In the genomic region with DNA sequence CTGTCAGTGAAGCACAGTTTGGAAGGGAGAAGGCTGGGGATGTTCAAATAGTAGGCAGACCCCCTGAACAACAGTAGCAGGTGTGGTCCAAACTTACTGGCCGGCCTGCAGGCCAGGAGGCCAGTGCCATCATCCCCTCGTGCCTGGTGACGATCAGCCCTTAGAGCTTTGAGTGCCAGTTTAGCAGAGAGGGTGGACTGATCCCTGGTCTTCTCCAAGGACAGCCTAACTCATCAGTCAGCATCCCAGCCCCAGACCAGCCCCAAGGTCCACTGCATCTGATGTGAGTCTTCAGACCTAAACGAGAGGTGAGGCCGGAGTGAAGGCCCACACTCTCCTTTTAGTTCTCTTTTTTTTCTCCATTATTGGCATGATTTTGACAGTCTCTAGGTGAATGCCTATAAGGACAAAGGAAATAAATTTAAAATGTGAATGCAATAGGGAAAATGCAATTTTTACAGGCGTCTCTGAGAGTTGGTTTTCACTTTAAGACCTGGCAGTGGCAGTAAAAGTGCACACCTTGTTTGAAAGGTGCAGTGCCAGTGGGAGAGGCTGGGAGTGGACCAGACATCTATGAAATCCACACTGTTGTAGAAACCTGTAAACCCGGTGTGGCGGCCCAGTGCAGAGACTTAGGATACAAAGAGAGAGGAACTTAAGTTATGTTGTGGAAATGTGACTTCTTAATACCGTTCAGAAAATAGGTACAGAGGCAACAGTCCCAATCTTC, we compare ENCODE assay signal across 15 cellular contexts.
"Had no signal": no experiment of that assay in that cellular context is flagged by ENCODE, and none has a peak within 500 bp of the region (broad histone marks: within the 10 kb centered on the region; RNA-seq: fewer than 3 reads in every experiment).

No MANE protein-coding gene starts in this region.

- H3K9me3 Mint-ChIP-seq: activated T-cell treated with anti-CD3 and anti-CD28 coated beads, Interleukin-2, amount 50 U/mL, for 24 hours had no signal

- H3K36me3 Mint-ChIP-seq: activated CD8-positive, alpha-beta memory T cell treated with anti-CD3 and anti-CD28 coated beads, Interleukin-2, amount 10 ng/mL, durations not matched to agents 7 days and 5 days had no signal

- H3K27ac Mint-ChIP-seq: activated CD8-positive, alpha-beta memory T cell treated with anti-CD3 and anti-CD28 coated beads, Interleukin-2, amount 10 ng/mL, durations not matched to agents 7 days and 5 days; activated T-cell treated with anti-CD3 and anti-CD28 coated beads, Interleukin-2, amount 50 U/mL, for 24 hours had no signal

- H3K4me3 ChIP-seq: cardiac muscle cell, right lobe of liver had no signal

- FAIRE-seq: astrocyte, endothelial cell of umbilical vein had no signal

- ATAC-seq: activated CD8-positive, alpha-beta memory T cell treated with anti-CD3 and anti-CD28 coated beads, Interleukin-2, amount 10 ng/mL, durations not matched to agents 7 days and 5 days; left lobe of liver had no signal

- H3K9me3 ChIP-seq: right lobe of liver had no signal

- H3K4me3 Mint-ChIP-seq: activated CD8-positive, alpha-beta memory T cell treated with anti-CD3 and anti-CD28 coated beads, Interleukin-2, amount 10 ng/mL, durations not matched to agents 7 days and 5 days; activated T-cell treated with anti-CD3 and anti-CD28 coated beads, Interleukin-2, amount 50 U/mL, for 24 hours had no signal

- H3K27me3 ChIP-seq: cardiac muscle cell, foreskin keratinocyte, right lobe of liver had no signal

- H3K27ac ChIP-seq: cardiac muscle cell, foreskin keratinocyte, right lobe of liver, VCaP had no signal

- H3K4me1 ChIP-seq: foreskin keratinocyte, right lobe of liver had no signal

- H3K36me3 ChIP-seq: cardiac muscle cell, right lobe of liver had no signal

- DNase-seq: activated CD4-positive, alpha-beta T cell treated with anti-CD3 and anti-CD28 coated beads for 48 hours; activated CD8-positive, alpha-beta memory T cell treated with anti-CD3 and anti-CD28 coated beads, Interleukin-2, amount 10 ng/mL, durations not matched to agents 7 days and 5 days; activated gamma-delta T cell treated with Interleukin-2 at 50 U/mL for 16 hours; activated T-cell treated with anti-CD3 and anti-CD28 coated beads, Interleukin-2, amount 50 U/mL, for 24 hours; foreskin keratinocyte; mesenchymal stem cell; right lobe of liver; stimulated activated CD4-positive, alpha-beta T cell treated with anti-CD3 and anti-CD28 coated beads, Interleukin-12 subunit alpha, Interleukin-12 subunit beta, amount 100 ng/mL, for 4 hours; stimulated activated naive CD4-positive, alpha-beta T cell; substantia nigra had no signal
